In the genomic region with DNA sequence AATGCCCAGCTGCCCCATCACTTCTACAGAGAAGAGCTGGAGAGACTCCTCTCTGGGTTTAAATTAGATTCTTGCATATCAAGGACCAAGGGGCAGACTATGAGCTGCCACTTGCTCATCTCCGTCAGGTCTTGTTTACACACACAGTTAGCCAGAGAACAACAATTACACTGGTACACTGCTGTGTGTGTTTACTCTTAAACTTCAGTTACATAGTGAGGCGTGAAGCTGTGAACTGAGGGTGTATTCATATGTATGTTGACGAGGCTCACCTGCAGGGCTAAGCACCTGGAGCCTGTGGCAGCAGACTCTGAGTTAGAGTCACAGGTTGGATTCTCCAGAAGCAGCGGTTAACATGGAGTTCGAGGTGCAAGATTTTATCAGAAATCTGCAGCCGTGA, we compare ENCODE assay signal across 1 cellular context.
TF ChIP-seq lines count a peak whose summit lies in the region.

No MANE protein-coding gene starts in this region.

TF ChIP-seq in SK-N-SH, 30 proteins besides CTCF, POLR2A, EP300 and RAD21 (continued from another document):
- TF ChIP-seq USF2 (IDR thresholded peaks at IDR 0.05; ENCODE audit: borderline replicate concordance, low read depth, low read length) (no peak), MXI1 (IDR thresholded peaks at IDR 0.05; ENCODE audit: low read depth, low read length) (no peak), ELF1 (IDR thresholded peaks at IDR 0.05) (no peak)
